ENCODE assay signal across 25 cellular contexts in genomic region chr16:27772093-27772820, GRCh38.
"Had no signal": no experiment of that assay in that cellular context is flagged by ENCODE, and none has a peak within 500 bp of the region (broad histone marks: within the 10 kb centered on the region; RNA-seq: fewer than 3 reads in every experiment).

No MANE protein-coding gene starts in this region.

- H3K4me1 ChIP-seq: body of pancreas, esophagus muscularis mucosa, foreskin keratinocyte, heart left ventricle, parathyroid adenoma, psoas muscle, suprapubic skin, tibial nerve had no signal

- H3K4me1 Mint-ChIP-seq: immature natural killer cell; memory B cell; naive thymus-derived CD8-positive, alpha-beta T cell had no signal

- H3K9me3 ChIP-seq: body of pancreas, esophagus muscularis mucosa, heart left ventricle, neutrophil, psoas muscle, suprapubic skin, tibial nerve had no signal

- H2AFZ ChIP-seq: parathyroid adenoma had no signal

- H3K27ac ChIP-seq: body of pancreas, esophagus muscularis mucosa, foreskin keratinocyte, heart left ventricle, neutrophil, parathyroid adenoma, psoas muscle, suprapubic skin, tibial nerve, VCaP had no signal

- H3K9me3 Mint-ChIP-seq: immature natural killer cell; memory B cell; naive thymus-derived CD8-positive, alpha-beta T cell had no signal

- H3K27me3 ChIP-seq: body of pancreas, esophagus muscularis mucosa, foreskin keratinocyte, heart left ventricle, neutrophil, suprapubic skin, tibial nerve had no signal

- H3K36me3 Mint-ChIP-seq: activated naive CD8-positive, alpha-beta T cell had no signal

- H3K27me3 Mint-ChIP-seq: activated naive CD8-positive, alpha-beta T cell; memory B cell; naive thymus-derived CD8-positive, alpha-beta T cell had no signal

- ATAC-seq: activated CD4-positive, CD25-positive, alpha-beta regulatory T cell treated with anti-CD3 and anti-CD28 coated beads, Interleukin-2, amount 50 U/mL, for 24 hours; body of pancreas; foreskin keratinocyte; heart left ventricle; naive thymus-derived CD8-positive, alpha-beta T cell; psoas muscle had no signal

- H3K27ac Mint-ChIP-seq: activated naive CD8-positive, alpha-beta T cell; memory B cell; naive thymus-derived CD8-positive, alpha-beta T cell had no signal

- H3K4me3 Mint-ChIP-seq: activated naive CD8-positive, alpha-beta T cell; immature natural killer cell; memory B cell; naive thymus-derived CD8-positive, alpha-beta T cell had no signal

- H3K4me3 ChIP-seq: body of pancreas, esophagus muscularis mucosa, heart left ventricle, psoas muscle, suprapubic skin, tibial nerve had no signal

- DNase-seq: activated CD4-positive, alpha-beta T cell treated with anti-CD3 and anti-CD28 coated beads for 48 hours; activated CD4-positive, alpha-beta T cell treated with anti-CD3 and anti-CD28 coated beads, Interleukin-2, amount 50 U/mL, for 48 hours; activated CD8-positive, alpha-beta memory T cell treated with anti-CD3 and anti-CD28 coated beads for 24 hours; activated effector memory CD4-positive, alpha-beta T cell treated with Interleukin-2 at 50 U/mL for 16 hours; activated naive CD4-positive, alpha-beta T cell treated with Interleukin-2 at 50 U/mL for 16 hours; body of pancreas; caudate nucleus; foreskin keratinocyte; immature natural killer cell; naive thymus-derived CD8-positive, alpha-beta T cell; stimulated activated naive CD4-positive, alpha-beta T cell; T-helper 1 cell; T-helper 9 cell had no signal

- H3K9ac ChIP-seq: parathyroid adenoma had no signal

- FAIRE-seq: TTC549 had no signal
